Comparison of ENCODE assay signal across 25 cellular contexts in genomic region chr5:95938355-95938754, GRCh38.
"Had no signal": no experiment of that assay in that cellular context is flagged by ENCODE, and none has a peak within 500 bp of the region (broad histone marks: within the 10 kb centered on the region; RNA-seq: fewer than 3 reads in every experiment).

No MANE protein-coding gene starts in this region.

- H3K27me3 Mint-ChIP-seq: activated CD4-positive, alpha-beta T cell treated with anti-CD3 and anti-CD28 coated beads, Interleukin-2, amount 10 ng/mL, durations not matched to agents 7 days and 5 days; activated CD8-positive, alpha-beta T cell treated with anti-CD3 and anti-CD28 coated beads for 36 hours; activated T-helper 17 cell treated with anti-CD3 and anti-CD28 coated beads, Interleukin-2, amount 50 U/mL, for 72 hours; central memory CD8-positive, alpha-beta T cell; memory B cell; stimulated activated naive B cell treated with anti-CD40 and anti-IgM and Interleukin-4, amounts not matched to agents 10 μg/mL and 1 μg/mL and 100 μg/mL, for 72 hours; T-helper 17 cell had no signal

- H2AFZ ChIP-seq: neural progenitor cell had no signal

- H3K9me3 Mint-ChIP-seq: activated CD4-positive, alpha-beta T cell treated with anti-CD3 and anti-CD28 coated beads, Interleukin-2, amount 10 ng/mL, durations not matched to agents 7 days and 5 days; activated CD8-positive, alpha-beta T cell treated with anti-CD3 and anti-CD28 coated beads for 36 hours; activated naive CD4-positive, alpha-beta T cell treated with anti-CD3 and anti-CD28 coated beads, Interleukin-2, amount 50 U/mL, for 72 hours; activated T-cell treated with anti-CD3 and anti-CD28 coated beads, Interleukin-2, amount 50 U/mL, for 4 hours; activated T-helper 17 cell treated with anti-CD3 and anti-CD28 coated beads, Interleukin-2, amount 50 U/mL, for 72 hours; central memory CD8-positive, alpha-beta T cell; memory B cell; natural killer cell; neural progenitor cell; stimulated activated naive B cell treated with anti-CD40 and anti-IgM and Interleukin-4, amounts not matched to agents 10 μg/mL and 1 μg/mL and 100 μg/mL, for 72 hours had no signal

- DNase-seq: activated CD4-positive, alpha-beta T cell treated with anti-CD3 and anti-CD28 coated beads for 1 hour; activated CD4-positive, alpha-beta T cell treated with anti-CD3 and anti-CD28 coated beads, Interleukin-2, amount 10 ng/mL, durations not matched to agents 7 days and 5 days; activated CD8-positive, alpha-beta T cell treated with anti-CD3 and anti-CD28 coated beads for 36 hours; activated naive CD4-positive, alpha-beta T cell; activated T-cell treated with anti-CD3 and anti-CD28 coated beads, Interleukin-2, amount 50 U/mL, for 4 hours; dermis blood vessel endothelial cell; effector CD8-positive, alpha-beta T cell; head of caudate nucleus; hippocampal formation; left colon; natural killer cell; occipital lobe; right cardiac atrium; stimulated activated CD4-positive, alpha-beta T cell treated with anti-CD3 and anti-CD28 coated beads, Interleukin-15, amount 100 ng/mL, for 24 hours; stimulated activated CD4-positive, alpha-beta T cell treated with anti-CD3 and anti-CD28 coated beads, Interleukin-2, amount 100 ng/mL, for 24 hours; stimulated activated naive B cell treated with anti-CD40 and anti-IgM and Interleukin-4, amounts not matched to agents 10 μg/mL and 1 μg/mL and 100 μg/mL, for 72 hours; stomach; T-helper 17 cell; T1000 had no signal

- H3K36me3 ChIP-seq: neural progenitor cell had no signal

- H3K27ac Mint-ChIP-seq: activated CD8-positive, alpha-beta T cell treated with anti-CD3 and anti-CD28 coated beads for 36 hours; activated naive CD4-positive, alpha-beta T cell treated with anti-CD3 and anti-CD28 coated beads, Interleukin-2, amount 50 U/mL, for 72 hours; activated T-helper 17 cell treated with anti-CD3 and anti-CD28 coated beads, Interleukin-2, amount 50 U/mL, for 72 hours; memory B cell; natural killer cell; neural progenitor cell; T-helper 17 cell had no signal

- H3K36me3 Mint-ChIP-seq: natural killer cell had no signal

- H3K4me3 ChIP-seq: neural progenitor cell, stomach, tibial nerve had no signal

- H3K4me3 Mint-ChIP-seq: activated CD4-positive, alpha-beta T cell treated with anti-CD3 and anti-CD28 coated beads, Interleukin-2, amount 10 ng/mL, durations not matched to agents 7 days and 5 days; activated CD8-positive, alpha-beta T cell treated with anti-CD3 and anti-CD28 coated beads for 36 hours; activated T-cell treated with anti-CD3 and anti-CD28 coated beads, Interleukin-2, amount 50 U/mL, for 4 hours; activated T-helper 17 cell treated with anti-CD3 and anti-CD28 coated beads, Interleukin-2, amount 50 U/mL, for 72 hours; central memory CD8-positive, alpha-beta T cell; memory B cell; natural killer cell; neural progenitor cell; stimulated activated naive B cell treated with anti-CD40 and anti-IgM and Interleukin-4, amounts not matched to agents 10 μg/mL and 1 μg/mL and 100 μg/mL, for 72 hours; T-helper 17 cell had no signal

- H3K27me3 ChIP-seq: neural progenitor cell, stomach, tibial nerve had no signal

- ATAC-seq: activated CD8-positive, alpha-beta T cell treated with anti-CD3 and anti-CD28 coated beads for 36 hours; activated naive CD4-positive, alpha-beta T cell treated with anti-CD3 and anti-CD28 coated beads, Interleukin-2, amount 50 U/mL, for 72 hours; activated T-cell treated with anti-CD3 and anti-CD28 coated beads, Interleukin-2, amount 50 U/mL, for 4 hours; activated T-helper 17 cell treated with anti-CD3 and anti-CD28 coated beads, Interleukin-2, amount 50 U/mL, for 72 hours; left colon; natural killer cell; right cardiac atrium; stimulated activated naive B cell treated with anti-CD40 and anti-IgM and Interleukin-4, amounts not matched to agents 10 μg/mL and 1 μg/mL and 100 μg/mL, for 72 hours; T-helper 17 cell had no signal

- H3K27ac ChIP-seq: neural progenitor cell, tibial nerve had no signal

- H3K4me2 ChIP-seq: neural progenitor cell had no signal
